In genomic region chr20:25484911-25485511, GRCh38 we compare ENCODE assay signal across 17 cellular contexts.
DNase-seq lines count a peak whose midpoint lies in the region; ATAC-seq, FAIRE-seq and TF ChIP-seq lines count a peak whose summit lies in the region.
"Had no signal": no experiment of that assay in that cellular context is flagged by ENCODE, and none has a peak within 500 bp of the region (broad histone marks: within the 10 kb centered on the region; RNA-seq: fewer than 3 reads in every experiment).

No MANE protein-coding gene starts in this region.

- H4K20me1 ChIP-seq in endothelial cell of umbilical vein (replicated peaks; ENCODE audit: control insufficient read depth, extremely low read depth, insufficient read depth, low read length): no peaks in the 10 kb centered on the region

- peaks cover 0 to 12% of the 10 kb centered on the region in 2 donors for H3K4me1 ChIP-seq in right atrium auricular region
- peaks cover 33% of the 10 kb centered on the region for H3K4me1 ChIP-seq in endothelial cell of umbilical vein (ENCODE audit: control insufficient read depth, extremely low read depth, insufficient read depth, low read length)
- H3K4me1 ChIP-seq in heart right ventricle: peaks cover 0 to 20% (median 4%) of the 10 kb centered on the region in 9 donors
- H3K4me1 ChIP-seq in body of pancreas: no peaks in the 10 kb centered on the region
- H3K4me1 ChIP-seq: pancreas, uterus had no signal

- H3K27me3 ChIP-seq in right atrium auricular region (no peaks in the 10 kb centered on the region), endothelial cell of umbilical vein (ENCODE audit: control insufficient read depth in 2 of 2, insufficient read depth in 2 of 2, low read length in 2 of 2) (no peaks in the 10 kb centered on the region), heart right ventricle (no peaks in the 10 kb centered on the region), body of pancreas (no peaks in the 10 kb centered on the region)
- H3K27me3 ChIP-seq: pancreas, spleen, uterus had no signal

- H3K27ac Mint-ChIP-seq in immature natural killer cell: peak overlapping the region in 3 of 6 donors; percentile 6 to 59 (median 51)
- H3K27ac Mint-ChIP-seq: activated CD4-positive, alpha-beta T cell treated with anti-CD3 and anti-CD28 coated beads, Interleukin-2, amount 10 ng/mL, durations not matched to agents 7 days and 5 days; stimulated activated naive CD8-positive, alpha-beta T cell treated with anti-CD3 and anti-CD28 coated beads, Interleukin-15, Interleukin-2, amounts not matched to agents 100 ng/mL and 50 ng/mL, for 24 hours had no signal

- no peaks in the 10 kb centered on the region for H3K9me3 Mint-ChIP-seq in immature natural killer cell
- H3K9me3 Mint-ChIP-seq: activated CD4-positive, alpha-beta T cell treated with anti-CD3 and anti-CD28 coated beads, Interleukin-2, amount 10 ng/mL, durations not matched to agents 7 days and 5 days; stimulated activated naive CD8-positive, alpha-beta T cell treated with anti-CD3 and anti-CD28 coated beads, Interleukin-15, Interleukin-2, amounts not matched to agents 100 ng/mL and 50 ng/mL, for 24 hours had no signal

- dilution Hi-C loops in endothelial cell of umbilical vein (cut with MboI; ENCODE audit: extremely low pct_ligation_motif_present, low sequenced_read_pairs): no loop called here

- no peak overlapping the region for H3K27ac ChIP-seq in right atrium auricular region
- H3K27ac ChIP-seq in RWPE1: peak overlapping the region; percentile 91
- H3K27ac ChIP-seq in endothelial cell of umbilical vein (ENCODE audit: insufficient read depth, low read depth, low read length): peak overlapping the region; percentile 53
- no peak overlapping the region for H3K27ac ChIP-seq in heart right ventricle
- H3K27ac ChIP-seq in body of pancreas: no peak overlapping the region
- H3K27ac ChIP-seq: pancreas, uterus had no signal

- no peaks in the 10 kb centered on the region for H3K9me1 ChIP-seq in endothelial cell of umbilical vein (replicated peaks; ENCODE audit: control insufficient read depth, extremely low read depth, insufficient read depth, low read length)

- peaks cover 17 to 18% of the 10 kb centered on the region in 2 donors for H3K4me1 Mint-ChIP-seq in immature natural killer cell

- peak; percentile 90 for FAIRE-seq in endothelial cell of umbilical vein (lab: Jason Lieb, UNC)
- FAIRE-seq: K562, pancreas had no signal

- no peak for ATAC-seq in Right ventricle myocardium inferior
- no peak for ATAC-seq in heart right ventricle
- ATAC-seq in body of pancreas: no peak
- ATAC-seq: pancreas had no signal

- H3K9me3 ChIP-seq in right atrium auricular region: no peaks in the 10 kb centered on the region
- H3K9me3 ChIP-seq in endothelial cell of umbilical vein (replicated peaks; ENCODE audit: control insufficient read depth, insufficient read depth, low read length): no peaks in the 10 kb centered on the region
- no peaks in the 10 kb centered on the region for H3K9me3 ChIP-seq in heart right ventricle
- no peaks in the 10 kb centered on the region for H3K9me3 ChIP-seq in body of pancreas
- H3K9me3 ChIP-seq: pancreas, spleen, uterus had no signal

- TF ChIP-seq POLR2A in endothelial cell of umbilical vein (IDR thresholded peaks at IDR 0.05; ENCODE audit: low read depth, low read length) (no peak), body of pancreas (IDR thresholded peaks at IDR 0.05) (no peak)

- CTCF ChIA-PET in RWPE1 (lab: Yijun Ruan, JAX): interaction anchor here (0.6 kb wide), 1 partner anchor 52 kb away, joined by 3 read pairs; no protein-coding TSS in a partner anchor
- CTCF ChIA-PET in endothelial cell of umbilical vein (lab: Charles Lee): interaction anchor here (1.4 kb wide), 1 partner anchor 56 kb away, joined by 5 read pairs; no protein-coding TSS in a partner anchor

- TF ChIP-seq CTCF in right atrium auricular region (IDR thresholded peaks at IDR 0.05) (no peak), RWPE1 (conservative IDR thresholded peaks at IDR 0.05; ENCODE audit: low read depth) (no peak), endothelial cell of umbilical vein (IDR thresholded peaks at IDR 0.05; ENCODE audit: extremely low read depth in 1 of 2, insufficient read depth in 1 of 2, low read depth in 1 of 2, low read length in 2 of 2) (no peak), heart right ventricle (IDR thresholded peaks at IDR 0.05) (no peak), body of pancreas (IDR thresholded peaks at IDR 0.05) (no peak)

- BruUV-seq in endothelial cell of umbilical vein (replicated peaks; lab: Mats Ljungman, UMichigan): no TSS peak

- H3K4me2 ChIP-seq in endothelial cell of umbilical vein (ENCODE audit: insufficient read depth, low read length): peak overlapping the region; percentile 47

- intact Hi-C loops in Right ventricle myocardium inferior (cut with DNase I): loop anchor here (10.0 kb wide), 1 partner anchor 60 kb away; no protein-coding TSS in a partner anchor
- intact Hi-C loops in endothelial cell of umbilical vein (cut with micrococcal nuclease): loop anchor here (1.0 to 5.0 kb wide), 4 partner anchors 23 to 138 kb away; no protein-coding TSS in a partner anchor
- intact Hi-C loops in heart right ventricle (cut with DNase I): no loop called here
- intact Hi-C loops in body of pancreas (cut with DNase I): no loop called here

- POLR2A ChIA-PET in RWPE1 (lab: Yijun Ruan, JAX; ENCODE audit: low non-redundant PET) (no interaction called here), endothelial cell of umbilical vein (lab: Charles Lee) (no interaction called here)

- H3K9ac ChIP-seq in endothelial cell of umbilical vein (replicated peaks; ENCODE audit: extremely low read depth, insufficient read depth, low read length): peak overlapping the region; percentile 49

- H3K27me3 Mint-ChIP-seq in immature natural killer cell (ENCODE audit: low read depth in 3 of 3): peaks cover 0 to 4% (median 2%) of the 10 kb centered on the region in 3 donors
- H3K27me3 Mint-ChIP-seq: activated CD4-positive, alpha-beta T cell treated with anti-CD3 and anti-CD28 coated beads, Interleukin-2, amount 10 ng/mL, durations not matched to agents 7 days and 5 days; stimulated activated naive CD8-positive, alpha-beta T cell treated with anti-CD3 and anti-CD28 coated beads, Interleukin-15, Interleukin-2, amounts not matched to agents 100 ng/mL and 50 ng/mL, for 24 hours had no signal

- DNase-seq in Right ventricle myocardium inferior (ENCODE audit: missing footprints) (peak; percentile 7), right atrium auricular region (ENCODE audit: low spot score) (no peak), RWPE1 (ENCODE audit: low spot score) (peak; percentile 61), endothelial cell of umbilical vein (ENCODE audit: low read depth, low spot score) (peak; percentile 92), heart right ventricle (no peak), ureter (ENCODE audit: low spot score) (no peak), immature natural killer cell (no peak), body of pancreas (no peak)
- DNase-seq: activated CD4-positive, alpha-beta T cell treated with anti-CD3 and anti-CD28 coated beads, Interleukin-2, amount 10 ng/mL, durations not matched to agents 7 days and 5 days; effector CD8-positive, alpha-beta T cell; midbrain; NCI-H1694; pancreas; spleen; uterus had no signal

- peak overlapping the region in 1 of 5 donors; percentile 36 for H3K4me3 Mint-ChIP-seq in immature natural killer cell
- H3K4me3 Mint-ChIP-seq: activated CD4-positive, alpha-beta T cell treated with anti-CD3 and anti-CD28 coated beads, Interleukin-2, amount 10 ng/mL, durations not matched to agents 7 days and 5 days; stimulated activated naive CD8-positive, alpha-beta T cell treated with anti-CD3 and anti-CD28 coated beads, Interleukin-15, Interleukin-2, amounts not matched to agents 100 ng/mL and 50 ng/mL, for 24 hours had no signal

- H3K36me3 ChIP-seq in right atrium auricular region (peaks cover 3% of the 10 kb centered on the region), endothelial cell of umbilical vein (ENCODE audit: control insufficient read depth in 2 of 2, extremely low read depth in 1 of 2, insufficient read depth in 2 of 2, low read length in 2 of 2) (peaks cover 0 to 27% of the 10 kb centered on the region in 2 experiments), heart right ventricle (peaks cover 0 to 31% (median 0%) of the 10 kb centered on the region in 9 donors), body of pancreas (replicated peaks in 1 of 2; ENCODE audit: insufficient read depth in 1 of 2, low read depth in 2 of 2) (no peaks in the 10 kb centered on the region)
- H3K36me3 ChIP-seq: pancreas, uterus had no signal

- H3K79me2 ChIP-seq in endothelial cell of umbilical vein (ENCODE audit: control insufficient read depth, insufficient read depth, low read length): no peaks in the 10 kb centered on the region

- H3K36me3 Mint-ChIP-seq in immature natural killer cell: peaks cover 0 to 6% (median 0%) of the 10 kb centered on the region in 3 donors

- H3K4me3 ChIP-seq in right atrium auricular region (no peak overlapping the region), endothelial cell of umbilical vein (replicated peaks in 1 of 3; ENCODE audit: insufficient read depth in 1 of 3, low read depth in 1 of 3, low read length in 3 of 3) (no peak overlapping the region), heart right ventricle (no peak overlapping the region), body of pancreas (no peak overlapping the region)
- H3K4me3 ChIP-seq: K562, pancreas, spleen, uterus had no signal

- H2AFZ ChIP-seq in endothelial cell of umbilical vein (ENCODE audit: low read depth, low read length): no peak overlapping the region

- 57 to 59% methylated on average over 12 of the region's 12 CpGs for WGBS in heart right ventricle, 2 donors
- 50 to 51% methylated on average over 12 of the region's 12 CpGs for WGBS in body of pancreas, 2 donors

TF ChIP-seq in endothelial cell of umbilical vein, 7 proteins besides CTCF, POLR2A, EP300 and RAD21:
- TF ChIP-seq MAX (IDR thresholded peaks at IDR 0.05; ENCODE audit: insufficient read depth, insufficient read length) (peak; percentile 67), EZH2 (IDR thresholded peaks at IDR 0.05; ENCODE audit: borderline replicate concordance, low read depth, low read length, severe bottlenecking) (no peak), JUN (IDR thresholded peaks at IDR 0.05; ENCODE audit: borderline replicate concordance, insufficient read depth, insufficient read length, low read depth) (peak; percentile 86), FOS (IDR thresholded peaks at IDR 0.05; ENCODE audit: borderline replicate concordance, insufficient read depth, low read length) (peak; percentile 56), GATA2 (IDR thresholded peaks at IDR 0.05; ENCODE audit: insufficient read depth, insufficient read length, low read depth, low read length) (no peak), MYC (IDR thresholded peaks at IDR 0.05; ENCODE audit: low read depth, low read length) (no peak), POLR2AphosphoS5 (IDR thresholded peaks at IDR 0.05; ENCODE audit: insufficient read depth, low read depth, low read length) (peak; percentile 29)

Comparison
In these comparisons a context has a peak if more than half of its experiments do, and no peak if none do; other contexts are left out.
1. DNase-seq: peak in Right ventricle myocardium inferior (single experiment), RWPE1 (single experiment) and endothelial cell of umbilical vein (single experiment); none in right atrium auricular region (single experiment), heart right ventricle (0 of 2), ureter (single experiment), immature natural killer cell (0 of 3) and body of pancreas (0 of 4).
2. intact Hi-C loops: an anchor here in Right ventricle myocardium inferior (10.0 kb wide) and endothelial cell of umbilical vein (1.0 to 5.0 kb wide); none called in heart right ventricle and body of pancreas.
3. H3K27ac ChIP-seq: peak in RWPE1 (single experiment) and endothelial cell of umbilical vein (single experiment); none in right atrium auricular region (0 of 2), heart right ventricle (0 of 10) and body of pancreas (0 of 4).